Comparison of ENCODE assay signal across 9 cellular contexts in genomic region chr10:60989400-60989876, GRCh38. TPM values are rescaled to one million over a fixed set of nuclear protein-coding genes. Genes with fewer than 3 reads are reported as not detected.
DNase-seq lines count a peak whose midpoint lies in the region; ATAC-seq and TF ChIP-seq lines count a peak whose summit lies in the region.
"Had no signal": no experiment of that assay in that cellular context is flagged by ENCODE, and none has a peak within 500 bp of the region (broad histone marks: within the 10 kb centered on the region; RNA-seq: fewer than 3 reads in every experiment).

No MANE protein-coding gene starts in this region.

- TF ChIP-seq CTCF in OCI-LY7 (conservative IDR thresholded peaks at IDR 0.05; ENCODE audit: low read length) (no peak), smooth muscle cell (IDR thresholded peaks at IDR 0.05; ENCODE audit: borderline replicate concordance, insufficient read depth, poor library complexity, severe bottlenecking) (no peak)

- no peaks in the 10 kb centered on the region for H3K9me3 ChIP-seq in OCI-LY7 (ENCODE audit: low read length)
- H3K9me3 ChIP-seq in smooth muscle cell (replicated peaks; ENCODE audit: low read depth), result no peaks in the 10 kb centered on the region

- no peak overlapping the region for H3K9ac ChIP-seq in smooth muscle cell (ENCODE audit: low read depth)

- H3K9me2 ChIP-seq in OCI-LY7 (ENCODE audit: insufficient read depth, low read length), result no peaks in the 10 kb centered on the region

- intact Hi-C loops in OCI-LY7 (cut with micrococcal nuclease; ENCODE audit: unreplicated experiment), result no loop called here

- H3K27ac Mint-ChIP-seq in activated naive CD4-positive, alpha-beta T cell treated with anti-CD3 and anti-CD28 coated beads, Interleukin-2, amount 10 ng/mL, durations not matched to agents 7 days and 5 days, result no peak overlapping the region

- 49% methylated on average over 4 of the region's 4 CpGs for WGBS in smooth muscle cell (ENCODE audit: low lambda C conversion rate)

- ATAC-seq in GM18907 (IDR thresholded peaks at IDR 0.05; ENCODE audit: unreplicated experiment) (peak; percentile 98), HG02938 (IDR thresholded peaks at IDR 0.05; ENCODE audit: unreplicated experiment) (peak; percentile 70)

- H3K9me3 Mint-ChIP-seq in activated naive CD4-positive, alpha-beta T cell treated with anti-CD3 and anti-CD28 coated beads, Interleukin-2, amount 10 ng/mL, durations not matched to agents 7 days and 5 days, result no peaks in the 10 kb centered on the region

- H3K4me3 ChIP-seq in OCI-LY7 (ENCODE audit: low read depth, low read length, poor library complexity, severe bottlenecking) (no peak overlapping the region), smooth muscle cell (no peak overlapping the region)

- H3K4me1 Mint-ChIP-seq in activated naive CD4-positive, alpha-beta T cell treated with anti-CD3 and anti-CD28 coated beads, Interleukin-2, amount 10 ng/mL, durations not matched to agents 7 days and 5 days, result no peaks in the 10 kb centered on the region

- no peaks in the 10 kb centered on the region for H3K27me3 Mint-ChIP-seq in activated naive CD4-positive, alpha-beta T cell treated with anti-CD3 and anti-CD28 coated beads, Interleukin-2, amount 10 ng/mL, durations not matched to agents 7 days and 5 days

- H3K4me1 ChIP-seq in OCI-LY7 (ENCODE audit: insufficient read depth, low read length, poor library complexity, severe bottlenecking) (peaks cover 24% of the 10 kb centered on the region), smooth muscle cell (ENCODE audit: low read depth) (peaks cover 5% of the 10 kb centered on the region)

- peak overlapping the region; percentile 63 for H3K27ac ChIP-seq in OCI-LY7 (ENCODE audit: low read depth, low read length, poor library complexity, severe bottlenecking)
- peak overlapping the region; percentile 10 for H3K27ac ChIP-seq in smooth muscle cell (ENCODE audit: low read depth)

- no TSS peak for BruUV-seq in OCI-LY7 (replicated peaks; lab: Mats Ljungman, UMichigan)

- CTCF ChIA-PET in OCI-LY7 (lab: Charles Lee; ENCODE audit: unreplicated experiment), result interaction anchor here (1.0 kb wide), 1 partner anchor 10 kb away, joined by 3 read pairs; no protein-coding TSS in a partner anchor
- CTCF ChIA-PET in activated naive CD4-positive, alpha-beta T cell treated with anti-CD3 and anti-CD28 coated beads, Interleukin-2, amount 10 ng/mL, durations not matched to agents 7 days and 5 days (lab: Charles Lee), result no interaction called here

- H3K27me3 ChIP-seq in smooth muscle cell (ENCODE audit: low read depth), result no peaks in the 10 kb centered on the region

- DNase-seq in OCI-LY7 (ENCODE audit: low spot score) (peak; percentile 70), smooth muscle cell (lab: John Stamatoyannopoulos, UW; ENCODE audit: unreplicated experiment) (no peak), NCI-H748 (lab: John Stamatoyannopoulos, UW; ENCODE audit: unreplicated experiment) (no peak)
- no peak for DNase-seq in activated CD4-positive, CD25-positive, alpha-beta regulatory T cell (lab: John Stamatoyannopoulos, UW)
- DNase-seq in stimulated activated naive CD4-positive, alpha-beta T cell (lab: John Stamatoyannopoulos, UW), result no peak
- no peak for DNase-seq in activated naive CD4-positive, alpha-beta T cell treated with anti-CD3 and anti-CD28 coated beads, Interleukin-2, amount 10 ng/mL, durations not matched to agents 7 days and 5 days
- DNase-seq: DMS153 had no signal

- POLR2A ChIA-PET in OCI-LY7 (lab: Charles Lee), result interaction anchor here (0.7 to 1.0 kb wide), 2 partner anchors 33 to 212 kb away, joined by 3 to 4 read pairs; no protein-coding TSS in a partner anchor

- no peaks in the 10 kb centered on the region for H3F3A ChIP-seq in smooth muscle cell (ENCODE audit: low read depth)

- no peaks in the 10 kb centered on the region for H3K36me3 Mint-ChIP-seq in activated naive CD4-positive, alpha-beta T cell treated with anti-CD3 and anti-CD28 coated beads, Interleukin-2, amount 10 ng/mL, durations not matched to agents 7 days and 5 days

- H4K20me1 ChIP-seq in OCI-LY7 (ENCODE audit: insufficient read depth, low read length), result no peaks in the 10 kb centered on the region
- H4K20me1 ChIP-seq in smooth muscle cell (ENCODE audit: low read depth), result no peaks in the 10 kb centered on the region

- H3K36me3 ChIP-seq in OCI-LY7 (ENCODE audit: insufficient read depth, low read length), result no peaks in the 10 kb centered on the region
- no peaks in the 10 kb centered on the region for H3K36me3 ChIP-seq in smooth muscle cell (ENCODE audit: low read depth)

- no peak overlapping the region for H3K4me3 Mint-ChIP-seq in activated naive CD4-positive, alpha-beta T cell treated with anti-CD3 and anti-CD28 coated beads, Interleukin-2, amount 10 ng/mL, durations not matched to agents 7 days and 5 days

- H3K79me2 ChIP-seq in OCI-LY7 (ENCODE audit: insufficient read depth, low read depth, low read length), result no peaks in the 10 kb centered on the region
- peaks cover 16% of the 10 kb centered on the region for H3K79me2 ChIP-seq in smooth muscle cell (ENCODE audit: low read depth)

- H3K4me2 ChIP-seq in OCI-LY7 (ENCODE audit: low read length) (peak overlapping the region; percentile 58), smooth muscle cell (peak overlapping the region; percentile 21)

- H2AFZ ChIP-seq in OCI-LY7 (ENCODE audit: low read length) (peak overlapping the region; percentile 55), smooth muscle cell (ENCODE audit: low read depth) (no peak overlapping the region)

RNA-seq across cellular contexts. Expression of gene RHOBTB1, which starts 45.5 kb away (rescaled TPM):
- not detected in 2 replicates for total RNA-seq in OCI-LY7 (2014; rRNA removed; shearing (Covaris generic))
- total RNA-seq in OCI-LY7 (2022) (0.07 TPM in 1 of 2 replicates, not detected in the other), smooth muscle cell (49.1 and 77.0 TPM in 2 replicates)
- polyA plus RNA-seq in smooth muscle cell, result 33.7 and 36.2 TPM in 2 replicates

Comparison
In these comparisons a context has a peak if more than half of its experiments do, and no peak if none do; other contexts are left out.
1. RNA of gene RHOBTB1, which starts 45.5 kb away (total RNA-seq): 49.1 to 77.0 TPM in smooth muscle cell; 0.07 TPM in OCI-LY7; every median in the first group is over 10 times any median in the second.